ENCODE assay signal across 7 cellular contexts in genomic region chr13:91108315-91108714, GRCh38.
"Had no signal": no experiment of that assay in that cellular context is flagged by ENCODE, and none has a peak within 500 bp of the region (broad histone marks: within the 10 kb centered on the region; RNA-seq: fewer than 3 reads in every experiment).

No MANE protein-coding gene starts in this region.

- ATAC-seq: GM12878 had no signal

- FAIRE-seq: GM12878, GM12891, GM12892, GM18507, GM19239 had no signal

- DNase-seq: GDM1, GF-D8 had no signal

- H3K4me3 ChIP-seq: GM12878 had no signal
